ENCODE assay signal across 8 cellular contexts in genomic region chr7:100874300-100874576, GRCh38. TPM values are rescaled to one million over a fixed set of nuclear protein-coding genes. Genes with fewer than 3 reads are reported as not detected.
DNase-seq lines count a peak whose midpoint lies in the region; ATAC-seq and TF ChIP-seq lines count a peak whose summit lies in the region.

No MANE protein-coding gene starts in this region.

- peaks cover 38% of the 10 kb centered on the region for H3K4me1 Mint-ChIP-seq in activated naive CD4-positive, alpha-beta T cell treated with anti-CD3 and anti-CD28 coated beads for 36 hours (ENCODE audit: low read depth)
- peaks cover 30% of the 10 kb centered on the region for H3K4me1 Mint-ChIP-seq in MCF 10A (ENCODE audit: insufficient read depth, unreplicated experiment)
- peaks cover 20% of the 10 kb centered on the region for H3K4me1 Mint-ChIP-seq in memory B cell

- POLR2A ChIA-PET in MCF 10A (lab: Yijun Ruan, JAX), result interaction anchor here (1.4 to 7.2 kb wide), 2 partner anchors 15 to 74 kb away, joined by 7 to 157 read pairs; partner anchors contain the start of gene UFSP1

- intact Hi-C loops in activated naive CD4-positive, alpha-beta T cell treated with anti-CD3 and anti-CD28 coated beads for 36 hours (cut with micrococcal nuclease), result loop anchor here (1.0 kb wide), 1 partner anchor 291 kb away; no protein-coding TSS in a partner anchor
- intact Hi-C loops in MCF 10A (cut with micrococcal nuclease), result no loop called here

- no peaks in the 10 kb centered on the region for H3K4me1 ChIP-seq in urinary bladder (ENCODE audit: insufficient read depth)

- no peaks in the 10 kb centered on the region for H3K9me3 Mint-ChIP-seq in activated naive CD4-positive, alpha-beta T cell treated with anti-CD3 and anti-CD28 coated beads for 36 hours
- H3K9me3 Mint-ChIP-seq in MCF 10A (ENCODE audit: unreplicated experiment) (no peaks in the 10 kb centered on the region), memory B cell (peaks cover 1% of the 10 kb centered on the region)

- no peak for ATAC-seq in memory B cell (ENCODE audit: low read depth)

- H3K36me3 ChIP-seq in urinary bladder (ENCODE audit: insufficient read depth), result peaks cover 3% of the 10 kb centered on the region

- 50% methylated on average over 8 of the region's 8 CpGs for WGBS in urinary bladder

- DNase-seq in activated naive CD4-positive, alpha-beta T cell treated with anti-CD3 and anti-CD28 coated beads for 36 hours, result no peak
- DNase-seq in activated naive CD4-positive, alpha-beta T cell treated with Interleukin-2 at 50 U/mL for 16 hours, result no peak
- DNase-seq in MCF 10A (ENCODE audit: unreplicated experiment) (no peak), memory B cell (ENCODE audit: low spot score in 2 of 2) (no peak), EL (no peak), NCI-H524 treated with DMSO at 0.1 percent for 48 hours (lab: John Stamatoyannopoulos, UW) (no peak)
- DNase-seq in stimulated activated CD4-positive, alpha-beta T cell treated with anti-CD3 and anti-CD28 coated beads, Interleukin-1b, Interleukin-23, amount 100 ng/mL, for 48 hours, result no peak

- peak overlapping the region; percentile 98 for H3K27ac ChIP-seq in urinary bladder (ENCODE audit: low read depth)

- peaks cover 57% of the 10 kb centered on the region for H3K36me3 Mint-ChIP-seq in activated naive CD4-positive, alpha-beta T cell treated with anti-CD3 and anti-CD28 coated beads for 36 hours (ENCODE audit: low read depth)
- H3K36me3 Mint-ChIP-seq in MCF 10A (ENCODE audit: insufficient read depth, unreplicated experiment) (peaks cover 91% of the 10 kb centered on the region), memory B cell (peaks cover 18% of the 10 kb centered on the region)

- H3K27me3 Mint-ChIP-seq in activated naive CD4-positive, alpha-beta T cell treated with anti-CD3 and anti-CD28 coated beads for 36 hours (ENCODE audit: low read depth), result no peaks in the 10 kb centered on the region
- no peaks in the 10 kb centered on the region for H3K27me3 Mint-ChIP-seq in MCF 10A (ENCODE audit: insufficient read depth, unreplicated experiment)
- H3K27me3 Mint-ChIP-seq in memory B cell, result no peaks in the 10 kb centered on the region

- CTCF ChIA-PET in activated naive CD4-positive, alpha-beta T cell treated with anti-CD3 and anti-CD28 coated beads for 36 hours (lab: Charles Lee), result interaction anchor here (1.5 to 1.8 kb wide), 2 partner anchors 15 to 22 kb away, joined by 4 to 5 read pairs; partner anchors contain the start of genes SLC12A9 and UFSP1
- CTCF ChIA-PET in MCF 10A (lab: Yijun Ruan, JAX), result interaction anchor here (1.0 to 1.3 kb wide), 2 partner anchors 15 to 168 kb away, joined by 3 read pairs; partner anchors contain the start of genes POP7 and UFSP1

- H3K4me3 ChIP-seq in urinary bladder (ENCODE audit: low read depth, low read length), result peak overlapping the region; percentile 91

- peak overlapping the region; percentile 97 for H3K4me3 Mint-ChIP-seq in activated naive CD4-positive, alpha-beta T cell treated with anti-CD3 and anti-CD28 coated beads for 36 hours
- H3K4me3 Mint-ChIP-seq in MCF 10A (ENCODE audit: unreplicated experiment) (peak overlapping the region; percentile 97), memory B cell (peak overlapping the region; percentile 99)

- H3K27ac Mint-ChIP-seq in activated naive CD4-positive, alpha-beta T cell treated with anti-CD3 and anti-CD28 coated beads for 36 hours, result peak overlapping the region; percentile 98
- peak overlapping the region; percentile 98 for H3K27ac Mint-ChIP-seq in MCF 10A (ENCODE audit: low read depth, unreplicated experiment)
- peak overlapping the region; percentile 96 for H3K27ac Mint-ChIP-seq in memory B cell

- BruUV-seq in MCF 10A (replicated peaks; lab: Mats Ljungman, UMichigan), result no TSS peak

- TF ChIP-seq CTCF in MCF 10A (IDR thresholded peaks at IDR 0.05; ENCODE audit: unreplicated experiment), result no peak

RNA-seq across cellular contexts. Expression of gene SRRT, which starts 0.7 kb away (rescaled TPM):
- 100 to 1,000 TPM; 166 to 169 TPM for total RNA-seq in activated naive CD4-positive, alpha-beta T cell treated with anti-CD3 and anti-CD28 coated beads for 36 hours
- total RNA-seq in MCF 10A (2022) (111 and 142 TPM in 2 replicates), urinary bladder (31.2 TPM)
- polyA plus RNA-seq in urinary bladder, result 69.9 TPM

RNA-seq across cellular contexts. Expression of gene TRIP6, which starts 7.1 kb away (rescaled TPM):
- total RNA-seq in activated naive CD4-positive, alpha-beta T cell treated with anti-CD3 and anti-CD28 coated beads for 36 hours, result 10 to 100 TPM; 19.8 to 21.0 TPM
- total RNA-seq in MCF 10A (2022), result 106 and 132 TPM in 2 replicates
- total RNA-seq in urinary bladder, result 38.0 TPM
- polyA plus RNA-seq in urinary bladder, result 80.0 TPM

RNA-seq across cellular contexts. Expression of gene UFSP1, which starts 15.3 kb away (rescaled TPM):
- 1 to 10 TPM in 1 of 2 experiments, under 1 TPM in 1; 0.64 to 1.4 TPM for total RNA-seq in activated naive CD4-positive, alpha-beta T cell treated with anti-CD3 and anti-CD28 coated beads for 36 hours
- total RNA-seq in MCF 10A (2022) (2.8 and 3.4 TPM in 2 replicates), urinary bladder (2.6 TPM)
- polyA plus RNA-seq in urinary bladder, result 6.2 TPM

RNA-seq across cellular contexts. Expression of gene ACHE, which starts 21.4 kb away (rescaled TPM):
- not detected for total RNA-seq in activated naive CD4-positive, alpha-beta T cell treated with anti-CD3 and anti-CD28 coated beads for 36 hours
- total RNA-seq in MCF 10A (2022) (0.30 and 0.37 TPM in 2 replicates), urinary bladder (4.0 TPM)
- polyA plus RNA-seq in urinary bladder, result 4.3 TPM

RNA-seq across cellular contexts. Expression of gene SLC12A9, which starts 21.7 kb away (rescaled TPM):
- 10 to 100 TPM; 10.1 to 10.5 TPM for total RNA-seq in activated naive CD4-positive, alpha-beta T cell treated with anti-CD3 and anti-CD28 coated beads for 36 hours
- total RNA-seq in MCF 10A (2022) (19.2 and 21.0 TPM in 2 replicates), urinary bladder (13.6 TPM)
- 29.0 TPM for polyA plus RNA-seq in urinary bladder
